In the genomic region with DNA sequence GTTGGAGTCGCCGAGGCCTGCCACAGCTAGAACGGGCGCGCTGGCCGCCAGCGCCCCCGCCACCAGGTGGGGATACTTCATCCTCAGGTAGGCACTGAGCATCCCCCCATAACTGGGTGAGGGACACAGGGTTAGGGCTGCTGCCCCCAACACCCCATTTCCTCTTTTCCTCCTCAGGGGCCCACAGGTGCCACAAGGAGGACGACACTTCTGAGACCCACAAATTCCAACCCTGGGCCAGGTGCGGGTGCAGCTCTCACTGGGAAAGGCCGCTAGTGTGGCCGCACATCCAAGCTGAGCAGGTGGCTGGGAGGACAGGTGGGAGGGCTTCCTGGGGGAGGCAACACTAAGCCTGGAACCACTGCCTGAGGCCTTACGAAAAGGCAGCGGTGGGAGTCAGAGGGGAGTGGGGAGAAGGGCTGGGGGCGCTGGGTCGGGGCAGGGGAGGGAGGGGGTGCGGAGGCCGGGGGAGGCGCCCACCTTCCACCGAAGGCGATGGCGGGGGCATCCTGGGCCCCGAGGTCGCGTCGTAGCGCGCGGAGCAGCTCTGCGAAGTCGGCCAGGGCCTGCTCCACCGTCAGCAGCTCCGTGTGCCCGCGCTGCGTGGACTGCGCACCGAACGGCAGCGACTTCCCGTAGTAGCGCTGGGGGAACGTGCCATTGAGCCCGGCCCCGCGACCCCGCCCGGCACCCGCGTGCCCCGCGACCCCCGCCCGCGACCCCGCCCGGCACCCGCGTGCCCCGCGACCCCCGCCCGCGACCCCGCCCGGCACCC, we compare ENCODE assay signal across 9 cellular contexts. TPM values are rescaled to one million over a fixed set of nuclear protein-coding genes. Genes with fewer than 3 reads are reported as not detected.
DNase-seq lines count a peak whose midpoint lies in the region; ATAC-seq lines count a peak whose summit lies in the region.
"Had no signal": no experiment of that assay in that cellular context is flagged by ENCODE, and none has a peak within 500 bp of the region (broad histone marks: within the 10 kb centered on the region; RNA-seq: fewer than 3 reads in every experiment).

No MANE protein-coding gene starts in this region.

- H3K4me1 Mint-ChIP-seq in T-helper 2 cell treated with Interferon-gamma antibody and Interleukin-4, amounts not matched to agents 5 μg/mL and 100 μg/mL, for 36 hours (ENCODE audit: low read depth) = no peaks in the 10 kb centered on the region
- H3K4me1 Mint-ChIP-seq in stimulated activated effector memory CD8-positive, alpha-beta T cell treated with anti-CD3 and anti-CD28 coated beads, Interleukin-12 subunit alpha, Interleukin-12 subunit beta, amount 100 ng/mL, for 72 hours = peaks cover 14% of the 10 kb centered on the region

- peaks cover 8% of the 10 kb centered on the region for H3K36me3 Mint-ChIP-seq in T-helper 2 cell treated with Interferon-gamma antibody and Interleukin-4, amounts not matched to agents 5 μg/mL and 100 μg/mL, for 36 hours (ENCODE audit: low read depth)
- peaks cover 31% of the 10 kb centered on the region for H3K36me3 Mint-ChIP-seq in stimulated activated effector memory CD8-positive, alpha-beta T cell treated with anti-CD3 and anti-CD28 coated beads, Interleukin-12 subunit alpha, Interleukin-12 subunit beta, amount 100 ng/mL, for 72 hours

- DNase-seq in DMS53 (lab: John Stamatoyannopoulos, UW) = peak; percentile 73
- no peak for DNase-seq in DMS53 treated with DMSO at 0.1 percent for 48 hours (lab: John Stamatoyannopoulos, UW; ENCODE audit: unreplicated experiment)
- no peak for DNase-seq in T-helper 2 cell treated with Interferon-gamma antibody and Interleukin-4, amounts not matched to agents 5 μg/mL and 100 μg/mL, for 36 hours (ENCODE audit: low spot score)
- peak; percentile 65 for DNase-seq in epidermal melanocyte (ENCODE audit: insufficient read length, low spot score)
- DNase-seq in stimulated activated effector memory CD8-positive, alpha-beta T cell treated with anti-CD3 and anti-CD28 coated beads, Interleukin-12 subunit alpha, Interleukin-12 subunit beta, amount 100 ng/mL, for 72 hours (ENCODE audit: low spot score in 2 of 2) = no peak
- DNase-seq in OCI-M1 (lab: John Stamatoyannopoulos, UW) = no peak
- DNase-seq in mucosa of gallbladder (ENCODE audit: low spot score) = no peak
- DNase-seq in NCI-H1436 (lab: John Stamatoyannopoulos, UW) = no peak

- H3K27ac Mint-ChIP-seq in T-helper 2 cell treated with Interferon-gamma antibody and Interleukin-4, amounts not matched to agents 5 μg/mL and 100 μg/mL, for 36 hours = peak overlapping the region; percentile 73
- peak overlapping the region; percentile 48 for H3K27ac Mint-ChIP-seq in stimulated activated effector memory CD8-positive, alpha-beta T cell treated with anti-CD3 and anti-CD28 coated beads, Interleukin-12 subunit alpha, Interleukin-12 subunit beta, amount 100 ng/mL, for 72 hours

- H3K27me3 Mint-ChIP-seq in T-helper 2 cell treated with Interferon-gamma antibody and Interleukin-4, amounts not matched to agents 5 μg/mL and 100 μg/mL, for 36 hours (ENCODE audit: low read depth) = no peaks in the 10 kb centered on the region

- H3K4me3 Mint-ChIP-seq in T-helper 2 cell treated with Interferon-gamma antibody and Interleukin-4, amounts not matched to agents 5 μg/mL and 100 μg/mL, for 36 hours = peak overlapping the region; percentile 73
- H3K4me3 Mint-ChIP-seq in stimulated activated effector memory CD8-positive, alpha-beta T cell treated with anti-CD3 and anti-CD28 coated beads, Interleukin-12 subunit alpha, Interleukin-12 subunit beta, amount 100 ng/mL, for 72 hours = peak overlapping the region; percentile 65

- H3K9me3 Mint-ChIP-seq in T-helper 2 cell treated with Interferon-gamma antibody and Interleukin-4, amounts not matched to agents 5 μg/mL and 100 μg/mL, for 36 hours = no peaks in the 10 kb centered on the region
- no peaks in the 10 kb centered on the region for H3K9me3 Mint-ChIP-seq in stimulated activated effector memory CD8-positive, alpha-beta T cell treated with anti-CD3 and anti-CD28 coated beads, Interleukin-12 subunit alpha, Interleukin-12 subunit beta, amount 100 ng/mL, for 72 hours

- ATAC-seq in stimulated activated effector memory CD8-positive, alpha-beta T cell treated with anti-CD3 and anti-CD28 coated beads, Interleukin-12 subunit alpha, Interleukin-12 subunit beta, amount 100 ng/mL, for 72 hours = peak; percentile 64

RNA-seq across cellular contexts. Expression of a gene that starts 1.0 kb away (rescaled TPM):
- total RNA-seq in mucosa of gallbladder = 199 TPM

RNA-seq across cellular contexts. Expression of a gene that starts 25.4 kb away (rescaled TPM):
- total RNA-seq in mucosa of gallbladder = 0.83 TPM
- total RNA-seq: mononuclear cell had no signal

RNA-seq across cellular contexts. Expression of a gene that starts 26.8 kb away (rescaled TPM):
- 59.8 TPM for total RNA-seq in mucosa of gallbladder

RNA-seq across cellular contexts. Expression of a gene that starts 36.3 kb away (rescaled TPM):
- 10.5 TPM for total RNA-seq in mucosa of gallbladder

RNA-seq across cellular contexts. Expression of a gene that starts 43.2 kb away (rescaled TPM):
- 2.4 TPM for total RNA-seq in mucosa of gallbladder

Comparison
In these comparisons a context has a peak if more than half of its experiments do, and no peak if none do; other contexts are left out.
1. DNase-seq: peak in DMS53 (single experiment) and epidermal melanocyte (single experiment); none in DMS53 treated with DMSO at 0.1 percent for 48 hours (single experiment), T-helper 2 cell treated with Interferon-gamma antibody and Interleukin-4, amounts not matched to agents 5 μg/mL and 100 μg/mL, for 36 hours (single experiment), stimulated activated effector memory CD8-positive, alpha-beta T cell treated with anti-CD3 and anti-CD28 coated beads, Interleukin-12 subunit alpha, Interleukin-12 subunit beta, amount 100 ng/mL, for 72 hours (0 of 2), OCI-M1 (single experiment), mucosa of gallbladder (single experiment) and NCI-H1436 (single experiment).